In the genomic region with DNA sequence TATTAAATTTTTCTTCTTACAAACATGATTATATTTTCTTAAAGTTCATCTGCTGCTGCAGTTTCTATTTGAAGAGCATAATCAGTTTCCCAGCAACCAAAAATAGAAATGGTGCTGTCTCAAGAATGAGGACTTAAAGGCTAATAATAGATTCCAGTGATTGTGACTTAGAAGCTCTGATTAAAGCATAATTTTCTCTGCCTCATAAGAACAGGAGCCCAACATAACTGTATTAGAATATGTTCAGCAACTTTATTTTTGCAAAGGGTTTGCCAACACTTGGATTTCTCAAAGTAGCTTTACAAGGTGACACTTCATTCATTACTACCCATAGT, we compare ENCODE assay signal across 6 cellular contexts.
DNase-seq lines count a peak whose midpoint lies in the region; ATAC-seq and TF ChIP-seq lines count a peak whose summit lies in the region.
"Not testable (repeated sequence)": the region's sequence is repeated elsewhere in the genome, so short reads cannot be mapped to it uniquely, and the experiment has no call there.

No MANE protein-coding gene starts in this region.

- H3K4me2 ChIP-seq in HCT116 (ENCODE audit: low read length): not testable (repeated sequence)

- H3K36me3 ChIP-seq in HCT116 (ENCODE audit: control insufficient read depth in 1 of 2, insufficient read depth in 2 of 2, low read length in 2 of 2); RWPE2 (ENCODE audit: low read depth); cardiac muscle cell: not testable (repeated sequence)

- H3K4me3 ChIP-seq in HCT116 (replicated peaks in 1 of 2; ENCODE audit: low read depth in 1 of 2, low read length in 2 of 2); RWPE2 (ENCODE audit: severe bottlenecking); choroid plexus epithelial cell (ENCODE audit: low read depth, low read length); cardiac muscle cell; retinal pigment epithelial cell (ENCODE audit: low read length): not testable (repeated sequence)

- TF ChIP-seq CTCF in HCT116 (IDR thresholded peaks at IDR 0.05 in 2 of 3, conservative IDR thresholded peaks at IDR 0.05 in 1 of 3; ENCODE audit: borderline replicate concordance in 1 of 3, insufficient read depth in 1 of 3, low read depth in 2 of 3, low read length in 2 of 3); RWPE2 (IDR thresholded peaks at IDR 0.05; ENCODE audit: poor library complexity, severe bottlenecking); choroid plexus epithelial cell (conservative IDR thresholded peaks at IDR 0.05; ENCODE audit: low read depth, low read length); cardiac muscle cell (IDR thresholded peaks at IDR 0.05; ENCODE audit: low read depth, low read length); retinal pigment epithelial cell (conservative IDR thresholded peaks at IDR 0.05; ENCODE audit: low read depth, low read length): not testable (repeated sequence)

- peaks cover 11 to 15% of the 10 kb centered on the region in 2 experiments for H3K4me1 ChIP-seq in HCT116 (ENCODE audit: control insufficient read depth in 1 of 2, insufficient read depth in 2 of 2, low read length in 2 of 2)
- peaks cover 23% of the 10 kb centered on the region for H3K4me1 ChIP-seq in RWPE2 (ENCODE audit: insufficient read depth, poor library complexity, severe bottlenecking)
- not testable (repeated sequence) for H3K4me1 ChIP-seq in cardiac muscle cell (ENCODE audit: low read depth)

- CTCF ChIA-PET in HCT116 (lab: Charles Lee): not testable (repeated sequence)

- H3K9me3 ChIP-seq in HCT116 (ENCODE audit: control insufficient read depth in 1 of 2, insufficient read depth in 1 of 2, low read depth in 1 of 2, low read length in 2 of 2); RWPE2 (ENCODE audit: severe bottlenecking); cardiac muscle cell (ENCODE audit: low read depth): not testable (repeated sequence)

- H4K20me1 ChIP-seq in HCT116 (ENCODE audit: insufficient read depth): not testable (repeated sequence)

- intact Hi-C loops in HCT116 (cut with micrococcal nuclease); left ventricle myocardium superior (cut with micrococcal nuclease): not testable (repeated sequence)

- not testable (repeated sequence) for DNase-seq in HCT116 (ENCODE audit: low read depth, low spot score); RWPE2 (ENCODE audit: low spot score); cardiac muscle cell (ENCODE audit: low read depth in 1 of 2, low spot score in 1 of 2); left ventricle myocardium superior
- DNase-seq in choroid plexus epithelial cell (ENCODE audit: low read depth) (peak; percentile 14), retinal pigment epithelial cell (ENCODE audit: low read depth) (peak; percentile 41)

- not testable (repeated sequence) for H3K9me2 ChIP-seq in HCT116 (ENCODE audit: insufficient read depth)

- not testable (repeated sequence) for H3K79me2 ChIP-seq in HCT116 (ENCODE audit: insufficient read depth, low read length)

- not testable (repeated sequence) for H3K9ac ChIP-seq in HCT116 (ENCODE audit: low read length)

- BruUV-seq in HCT116 (replicated peaks; lab: Mats Ljungman, UMichigan): not testable (repeated sequence)

- H3K27me3 ChIP-seq in HCT116 (ENCODE audit: insufficient read depth, low read length); RWPE2 (ENCODE audit: insufficient read depth, poor library complexity, severe bottlenecking); cardiac muscle cell: not testable (repeated sequence)

- H3K27ac ChIP-seq in HCT116 (ENCODE audit: low read depth, low read length) (peak overlapping the region; percentile 47; the same call in 1 of the 2 replicates), RWPE2 (ENCODE audit: poor library complexity, severe bottlenecking) (peak overlapping the region; percentile 98), cardiac muscle cell (peak overlapping the region; percentile 12)

- TF ChIP-seq RAD21 in HCT116 (IDR thresholded peaks at IDR 0.05; ENCODE audit: low read depth): not testable (repeated sequence)

- TF ChIP-seq POLR2A in HCT116 (IDR thresholded peaks at IDR 0.05; ENCODE audit: borderline replicate concordance, extremely low read depth, insufficient read depth, insufficient read length): not testable (repeated sequence)

- POLR2A ChIA-PET in HCT116 (lab: Charles Lee): not testable (repeated sequence)

- not testable (repeated sequence) for ATAC-seq in HCT116; RWPE2 (ENCODE audit: low read depth)
- peak; percentile 58 for ATAC-seq in left ventricle myocardium superior

- RAD21 ChIA-PET in HCT116 (lab: Charles Lee; ENCODE audit: low non-redundant PET in 1 of 2, low total read pairs in 2 of 2, uncharacterized antibody in 2 of 2, unreplicated experiment in 2 of 2): not testable (repeated sequence)

- H2AFZ ChIP-seq in HCT116 (ENCODE audit: low read depth, low read length, poor library complexity, severe bottlenecking): not testable (repeated sequence)

Comparison
In these comparisons a context has a peak if more than half of its experiments do, and no peak if none do; other contexts are left out.
1. H3K27ac ChIP-seq: peak in every context shown above with its lines; median percentile 98 in RWPE2; 47 in HCT116; 12 in cardiac muscle cell.